Comparison of ENCODE assay signal across 8 cellular contexts in genomic region chr19:19403373-19403901, GRCh38. TPM values are rescaled to one million over a fixed set of nuclear protein-coding genes. Genes with fewer than 3 reads are reported as not detected.
DNase-seq lines count a peak whose midpoint lies in the region; ATAC-seq and TF ChIP-seq lines count a peak whose summit lies in the region.

No MANE protein-coding gene starts in this region.

- no peak for TF ChIP-seq CTCF in spleen (IDR thresholded peaks at IDR 0.05 in 8 of 11, conservative IDR thresholded peaks at IDR 0.05 in 3 of 11)

- H3K27me3 ChIP-seq in spleen (replicated peaks in 1 of 7), result no peaks in the 10 kb centered on the region

- 73 to 91% (median 83%) methylated on average over 5 of the region's 5 CpGs for WGBS in spleen, 5 donors

- no peak overlapping the region for H3K4me3 Mint-ChIP-seq in activated CD4-positive, alpha-beta memory T cell treated with anti-CD3 and anti-CD28 coated beads for 36 hours
- H3K4me3 Mint-ChIP-seq in activated CD4-positive, alpha-beta memory T cell treated with anti-CD3 and anti-CD28 coated beads, Interleukin-2, amount 10 ng/mL, durations not matched to agents 7 days and 5 days, result no peak overlapping the region

- H3K27me3 Mint-ChIP-seq in activated CD4-positive, alpha-beta memory T cell treated with anti-CD3 and anti-CD28 coated beads for 36 hours, result no peaks in the 10 kb centered on the region
- H3K27me3 Mint-ChIP-seq in activated CD4-positive, alpha-beta memory T cell treated with anti-CD3 and anti-CD28 coated beads, Interleukin-2, amount 10 ng/mL, durations not matched to agents 7 days and 5 days, result no peaks in the 10 kb centered on the region

- H3K36me3 Mint-ChIP-seq in activated CD4-positive, alpha-beta memory T cell treated with anti-CD3 and anti-CD28 coated beads for 36 hours, result peaks cover 2% of the 10 kb centered on the region
- peaks cover 15% of the 10 kb centered on the region for H3K36me3 Mint-ChIP-seq in activated CD4-positive, alpha-beta memory T cell treated with anti-CD3 and anti-CD28 coated beads, Interleukin-2, amount 10 ng/mL, durations not matched to agents 7 days and 5 days (ENCODE audit: low read depth)

- peak overlapping the region in 6 of 8 donors; percentile 38 to 95 (median 60) for H3K27ac ChIP-seq in spleen

- H3K27ac Mint-ChIP-seq in activated CD4-positive, alpha-beta memory T cell treated with anti-CD3 and anti-CD28 coated beads for 36 hours, result peak overlapping the region; percentile 70
- H3K27ac Mint-ChIP-seq in activated CD4-positive, alpha-beta memory T cell treated with anti-CD3 and anti-CD28 coated beads, Interleukin-2, amount 10 ng/mL, durations not matched to agents 7 days and 5 days, result no peak overlapping the region

- H3K4me3 ChIP-seq in spleen, result no peak overlapping the region

- H3K36me3 ChIP-seq in spleen, result no peaks in the 10 kb centered on the region

- peaks cover 54% of the 10 kb centered on the region for H3K4me1 Mint-ChIP-seq in activated CD4-positive, alpha-beta memory T cell treated with anti-CD3 and anti-CD28 coated beads for 36 hours (ENCODE audit: low read depth)
- H3K4me1 Mint-ChIP-seq in activated CD4-positive, alpha-beta memory T cell treated with anti-CD3 and anti-CD28 coated beads, Interleukin-2, amount 10 ng/mL, durations not matched to agents 7 days and 5 days, result peaks cover 55% of the 10 kb centered on the region

- TF ChIP-seq POLR2A in spleen (IDR thresholded peaks at IDR 0.05), result no peak

- no peaks in the 10 kb centered on the region for H3K9me3 ChIP-seq in spleen

- H3K9me3 Mint-ChIP-seq in activated CD4-positive, alpha-beta memory T cell treated with anti-CD3 and anti-CD28 coated beads for 36 hours, result no peaks in the 10 kb centered on the region
- no peaks in the 10 kb centered on the region for H3K9me3 Mint-ChIP-seq in activated CD4-positive, alpha-beta memory T cell treated with anti-CD3 and anti-CD28 coated beads, Interleukin-2, amount 10 ng/mL, durations not matched to agents 7 days and 5 days

- POLR2A ChIA-PET in activated CD4-positive, alpha-beta memory T cell treated with anti-CD3 and anti-CD28 coated beads for 36 hours (lab: Charles Lee), result no interaction called here
- POLR2A ChIA-PET in activated CD4-positive, alpha-beta memory T cell treated with anti-CD3 and anti-CD28 coated beads, Interleukin-2, amount 10 ng/mL, durations not matched to agents 7 days and 5 days (lab: Charles Lee), result interaction anchor here (4.6 kb wide), 1 partner anchor 87 kb away, joined by 50 read pairs; no protein-coding TSS in a partner anchor

- CTCF ChIA-PET in activated CD4-positive, alpha-beta memory T cell treated with anti-CD3 and anti-CD28 coated beads for 36 hours (lab: Charles Lee), result interaction anchor here (2.1 kb wide), 1 partner anchor 87 kb away, joined by 7 read pairs; no protein-coding TSS in a partner anchor
- CTCF ChIA-PET in activated CD4-positive, alpha-beta memory T cell treated with anti-CD3 and anti-CD28 coated beads, Interleukin-2, amount 10 ng/mL, durations not matched to agents 7 days and 5 days (lab: Charles Lee), result interaction anchor here (1.5 to 5.5 kb wide), 2 partner anchors 38 to 89 kb away, joined by 3 to 33 read pairs; no protein-coding TSS in a partner anchor

- intact Hi-C loops in activated CD4-positive, alpha-beta memory T cell treated with anti-CD3 and anti-CD28 coated beads for 36 hours (cut with micrococcal nuclease), result loop anchor here (10.0 kb wide), 1 partner anchor 261 kb away; the partner anchor contains the start of genes ATP13A1 and ZNF101
- intact Hi-C loops in spleen (cut with DNase I; ENCODE audit: low total_unique reads), result loop anchor here (10.0 kb wide), 1 partner anchor 81 kb away; no protein-coding TSS in a partner anchor

- H3K4me1 ChIP-seq in spleen, result peaks cover 30 to 85% (median 61%) of the 10 kb centered on the region in 6 donors

- DNase-seq in activated CD4-positive, alpha-beta memory T cell treated with anti-CD3 and anti-CD28 coated beads for 36 hours, result peak; percentile 28
- DNase-seq in activated CD4-positive, alpha-beta memory T cell treated with anti-CD3 and anti-CD28 coated beads, Interleukin-2, amount 10 ng/mL, durations not matched to agents 7 days and 5 days, result no peak
- DNase-seq in OCI-M1 (lab: John Stamatoyannopoulos, UW) (peak; percentile 49), spleen (peak; percentile 72), DMS79 treated with DMSO at 0.1 percent for 48 hours (lab: John Stamatoyannopoulos, UW) (no peak), Kasumi-1 (lab: John Stamatoyannopoulos, UW) (no peak)

- ATAC-seq in esophagus mucosa (peak; percentile 56), HG02588 (IDR thresholded peaks at IDR 0.05; ENCODE audit: unreplicated experiment) (no peak)

RNA-seq across cellular contexts. Expression of gene GATAD2A, which starts 2.0 kb away (rescaled TPM):
- total RNA-seq in activated CD4-positive, alpha-beta memory T cell treated with anti-CD3 and anti-CD28 coated beads for 36 hours, result 100 to 1,000 TPM; 114 TPM
- total RNA-seq in activated CD4-positive, alpha-beta memory T cell treated with anti-CD3 and anti-CD28 coated beads, Interleukin-2, amount 10 ng/mL, durations not matched to agents 7 days and 5 days, result 100 to 1,000 TPM; 109 to 113 TPM
- total RNA-seq in esophagus mucosa, result 58.9 TPM
- total RNA-seq in spleen, result 100 to 1,000 TPM in 3 of 7 donors, 10 to 100 TPM in 4; 54.0 to 122 (median 94.2) TPM
- polyA plus RNA-seq in spleen, result 10 to 100 TPM; 11.6 to 25.5 (median 12.6) TPM

Comparison
In these comparisons a context has a peak if more than half of its experiments do, and no peak if none do; other contexts are left out.
1. DNase-seq: peak in activated CD4-positive, alpha-beta memory T cell treated with anti-CD3 and anti-CD28 coated beads for 36 hours (single experiment), OCI-M1 (single experiment) and spleen (single experiment); none in activated CD4-positive, alpha-beta memory T cell treated with anti-CD3 and anti-CD28 coated beads, Interleukin-2, amount 10 ng/mL, durations not matched to agents 7 days and 5 days (single experiment), DMS79 treated with DMSO at 0.1 percent for 48 hours (single experiment) and Kasumi-1 (0 of 2).